Comparison of ENCODE assay signal across 14 cellular contexts in the genomic region with DNA sequence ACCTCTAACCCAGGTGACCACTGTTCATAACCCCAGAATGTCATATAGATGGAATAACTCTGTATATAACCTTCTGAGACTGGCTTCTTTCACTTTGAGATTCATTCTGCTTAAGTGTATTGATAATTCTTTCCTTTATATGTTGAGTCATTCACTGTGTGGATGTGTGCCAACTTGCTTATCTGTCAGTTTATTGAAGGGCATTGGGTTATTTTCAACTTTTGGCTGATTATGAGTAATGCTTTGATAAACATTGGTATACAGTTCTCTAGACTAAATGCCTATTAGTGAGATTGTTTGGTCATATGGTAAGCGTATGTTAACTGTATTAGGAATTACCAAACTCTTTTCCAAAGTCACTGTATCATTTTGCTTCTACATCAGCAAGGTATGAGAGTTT.
"Had no signal": no experiment of that assay in that cellular context is flagged by ENCODE, and none has a peak within 500 bp of the region (broad histone marks: within the 10 kb centered on the region; RNA-seq: fewer than 3 reads in every experiment).

No MANE protein-coding gene starts in this region.

- H3K36me3 ChIP-seq: ascending aorta, cardiac muscle cell, left ventricle myocardium inferior, spleen had no signal

- H3K27ac ChIP-seq: ascending aorta, cardiac muscle cell, left ventricle myocardium inferior, spleen, VCaP had no signal

- H3K9me3 Mint-ChIP-seq: memory B cell; natural killer cell treated with Interleukin-12 subunit alpha and Interleukin-12 subunit beta and Interleukin-15 and Interleukin-18, amount 100 ng/mL, for 72 hours had no signal

- H3K4me3 Mint-ChIP-seq: activated T-helper 17 cell treated with anti-CD3 and anti-CD28 coated beads, Interleukin-2, amount 50 U/mL, for 72 hours; memory B cell; natural killer cell treated with Interleukin-12 subunit alpha and Interleukin-12 subunit beta and Interleukin-15 and Interleukin-18, amount 100 ng/mL, for 72 hours had no signal

- H3K27ac Mint-ChIP-seq: activated T-helper 17 cell treated with anti-CD3 and anti-CD28 coated beads, Interleukin-2, amount 50 U/mL, for 72 hours; memory B cell; natural killer cell treated with Interleukin-12 subunit alpha and Interleukin-12 subunit beta and Interleukin-15 and Interleukin-18, amount 100 ng/mL, for 72 hours had no signal

- H3K36me3 Mint-ChIP-seq: memory B cell; natural killer cell treated with Interleukin-12 subunit alpha and Interleukin-12 subunit beta and Interleukin-15 and Interleukin-18, amount 100 ng/mL, for 72 hours had no signal

- H3K27me3 ChIP-seq: ascending aorta, cardiac muscle cell, spleen had no signal

- H3K4me1 ChIP-seq: ascending aorta, left ventricle myocardium inferior, spleen had no signal

- DNase-seq: activated CD4-positive, alpha-beta T cell treated with anti-CD3 and anti-CD28 coated beads for 1 hour; activated CD4-positive, alpha-beta T cell treated with anti-CD3 and anti-CD28 coated beads, Interleukin-2, amount 50 U/mL, for 4 hours; activated naive CD4-positive, alpha-beta T cell treated with Interleukin-2 at 50 U/mL for 16 hours; activated T-cell treated with anti-CD3 and anti-CD28 coated beads for 4 hours; left ventricle myocardium inferior; occipital lobe; spleen had no signal

- H3K4me3 ChIP-seq: ascending aorta, cardiac muscle cell, left ventricle myocardium inferior, spleen had no signal

- ATAC-seq: activated T-helper 17 cell treated with anti-CD3 and anti-CD28 coated beads, Interleukin-2, amount 50 U/mL, for 72 hours; natural killer cell treated with Interleukin-12 subunit alpha and Interleukin-12 subunit beta and Interleukin-15 and Interleukin-18, amount 100 ng/mL, for 72 hours; sciatic nerve had no signal

- H3K4me1 Mint-ChIP-seq: activated T-helper 17 cell treated with anti-CD3 and anti-CD28 coated beads, Interleukin-2, amount 50 U/mL, for 72 hours; memory B cell had no signal

- H3K27me3 Mint-ChIP-seq: activated T-helper 17 cell treated with anti-CD3 and anti-CD28 coated beads, Interleukin-2, amount 50 U/mL, for 72 hours; memory B cell; natural killer cell treated with Interleukin-12 subunit alpha and Interleukin-12 subunit beta and Interleukin-15 and Interleukin-18, amount 100 ng/mL, for 72 hours had no signal

- H3K9me3 ChIP-seq: ascending aorta had no signal
